Comparison of ENCODE assay signal across 1 cellular context in the genomic region with DNA sequence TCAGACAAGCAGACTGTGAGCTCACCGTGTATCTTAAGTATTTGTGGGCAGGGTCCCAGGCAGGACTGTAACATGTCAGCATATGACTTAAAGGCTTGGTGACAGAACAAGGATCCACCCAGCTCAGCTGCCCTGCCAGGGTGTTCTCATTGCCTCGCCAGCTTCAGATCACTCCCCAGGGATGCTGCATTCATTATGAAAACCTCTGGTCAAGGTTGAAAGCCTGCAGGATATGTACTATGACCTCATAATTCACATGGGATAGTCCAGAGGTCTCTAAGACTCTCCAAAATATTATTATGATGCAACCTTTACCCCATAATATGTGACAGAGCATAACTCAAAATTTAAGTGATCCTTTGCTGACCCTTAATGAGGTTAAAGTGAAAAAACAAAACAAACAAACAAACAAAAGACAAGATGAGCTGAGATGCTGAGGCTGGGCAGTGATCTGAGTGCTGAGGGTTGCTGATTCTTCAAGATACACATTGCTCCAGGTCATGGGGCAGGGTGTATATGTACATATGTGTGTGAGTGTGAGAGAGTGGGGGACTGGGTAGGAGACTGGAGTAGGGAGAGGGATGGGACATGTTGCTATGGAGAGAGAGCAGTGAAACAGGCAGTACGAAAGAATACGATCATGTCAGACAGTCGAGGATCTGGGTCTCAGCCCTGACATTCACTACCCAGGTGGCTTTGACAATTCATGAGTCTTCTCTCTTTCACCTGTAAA.
TF ChIP-seq lines count a peak whose summit lies in the region.

No MANE protein-coding gene starts in this region.

TF ChIP-seq in SK-N-SH, 30 proteins besides CTCF, POLR2A, EP300 and RAD21 (continued from another document):
- TF ChIP-seq, protein P1, sequence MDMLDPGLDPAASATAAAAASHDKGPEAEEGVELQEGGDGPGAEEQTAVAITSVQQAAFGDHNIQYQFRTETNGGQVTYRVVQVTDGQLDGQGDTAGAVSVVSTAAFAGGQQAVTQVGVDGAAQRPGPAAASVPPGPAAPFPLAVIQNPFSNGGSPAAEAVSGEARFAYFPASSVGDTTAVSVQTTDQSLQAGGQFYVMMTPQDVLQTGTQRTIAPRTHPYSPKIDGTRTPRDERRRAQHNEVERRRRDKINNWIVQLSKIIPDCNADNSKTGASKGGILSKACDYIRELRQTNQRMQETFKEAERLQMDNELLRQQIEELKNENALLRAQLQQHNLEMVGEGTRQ (IDR thresholded peaks at IDR 0.05; ENCODE audit: borderline replicate concordance, low read depth, low read length): no peak
- TF ChIP-seq GABPA (IDR thresholded peaks at IDR 0.05; ENCODE audit: low read depth) (no peak), RFX5 (IDR thresholded peaks at IDR 0.05; ENCODE audit: low read length) (no peak), SIN3A (IDR thresholded peaks at IDR 0.05; ENCODE audit: borderline replicate concordance, low read depth, low read length) (no peak), NFIC (IDR thresholded peaks at IDR 0.05; ENCODE audit: borderline replicate concordance) (no peak), MEF2A (IDR thresholded peaks at IDR 0.05; ENCODE audit: borderline replicate concordance, low read depth) (no peak)
- TF ChIP-seq, protein P2, sequence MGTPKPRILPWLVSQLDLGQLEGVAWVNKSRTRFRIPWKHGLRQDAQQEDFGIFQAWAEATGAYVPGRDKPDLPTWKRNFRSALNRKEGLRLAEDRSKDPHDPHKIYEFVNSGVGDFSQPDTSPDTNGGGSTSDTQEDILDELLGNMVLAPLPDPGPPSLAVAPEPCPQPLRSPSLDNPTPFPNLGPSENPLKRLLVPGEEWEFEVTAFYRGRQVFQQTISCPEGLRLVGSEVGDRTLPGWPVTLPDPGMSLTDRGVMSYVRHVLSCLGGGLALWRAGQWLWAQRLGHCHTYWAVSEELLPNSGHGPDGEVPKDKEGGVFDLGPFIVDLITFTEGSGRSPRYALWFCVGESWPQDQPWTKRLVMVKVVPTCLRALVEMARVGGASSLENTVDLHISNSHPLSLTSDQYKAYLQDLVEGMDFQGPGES (IDR thresholded peaks at IDR 0.05; ENCODE audit: low read depth, low read length): no peak
- TF ChIP-seq, protein P3, sequence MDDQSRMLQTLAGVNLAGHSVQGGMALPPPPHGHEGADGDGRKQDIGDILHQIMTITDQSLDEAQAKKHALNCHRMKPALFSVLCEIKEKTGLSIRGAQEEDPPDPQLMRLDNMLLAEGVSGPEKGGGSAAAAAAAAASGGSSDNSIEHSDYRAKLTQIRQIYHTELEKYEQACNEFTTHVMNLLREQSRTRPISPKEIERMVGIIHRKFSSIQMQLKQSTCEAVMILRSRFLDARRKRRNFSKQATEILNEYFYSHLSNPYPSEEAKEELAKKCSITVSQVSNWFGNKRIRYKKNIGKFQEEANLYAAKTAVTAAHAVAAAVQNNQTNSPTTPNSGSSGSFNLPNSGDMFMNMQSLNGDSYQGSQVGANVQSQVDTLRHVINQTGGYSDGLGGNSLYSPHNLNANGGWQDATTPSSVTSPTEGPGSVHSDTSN (IDR thresholded peaks at IDR 0.05): no peak
